ENCODE assay signal across 21 cellular contexts in genomic region chr12:66984962-66985361, GRCh38.
DNase-seq lines count a peak whose midpoint lies in the region; ATAC-seq and TF ChIP-seq lines count a peak whose summit lies in the region.
"Had no signal": no experiment of that assay in that cellular context is flagged by ENCODE, and none has a peak within 500 bp of the region (broad histone marks: within the 10 kb centered on the region; RNA-seq: fewer than 3 reads in every experiment).

No MANE protein-coding gene starts in this region.

- TF ChIP-seq POLR2A in heart left ventricle (IDR thresholded peaks at IDR 0.05), result no peak

- TF ChIP-seq CTCF in mammary epithelial cell (conservative IDR thresholded peaks at IDR 0.05 in 1 of 2, IDR thresholded peaks at IDR 0.05 in 1 of 2; ENCODE audit: extremely low read depth in 1 of 2, insufficient read depth in 1 of 2, low read depth in 1 of 2, low read length in 2 of 2) (no peak), heart left ventricle (IDR thresholded peaks at IDR 0.05) (no peak), psoas muscle (IDR thresholded peaks at IDR 0.05) (no peak)

- H3K27ac ChIP-seq in mammary epithelial cell (ENCODE audit: insufficient read depth, low read depth, low read length) (no peak overlapping the region), muscle layer of colon (ENCODE audit: low read depth, low read length) (peak overlapping the region; percentile 27), heart left ventricle (no peak overlapping the region), psoas muscle (no peak overlapping the region)
- H3K27ac ChIP-seq: 22Rv1, PC-9, upper lobe of left lung had no signal

- no peak for ATAC-seq in heart left ventricle
- ATAC-seq in psoas muscle, result no peak
- ATAC-seq: activated naive CD8-positive, alpha-beta T cell treated with anti-CD3 and anti-CD28 coated beads, Interleukin-2, amount 50 U/mL, for 24 hours had no signal

- H3K4me2 ChIP-seq in mammary epithelial cell (ENCODE audit: insufficient read depth, low read depth, low read length), result no peak overlapping the region
- H3K4me2 ChIP-seq: PC-9, smooth muscle cell had no signal

- DNase-seq in DMS 273 (lab: John Stamatoyannopoulos, UW; ENCODE audit: unreplicated experiment), result peak; percentile 26
- DNase-seq in DMS 273 treated with DMSO at 0.1 percent for 48 hours (lab: John Stamatoyannopoulos, UW), result no peak
- DNase-seq in NCI-H2196 (lab: John Stamatoyannopoulos, UW; ENCODE audit: unreplicated experiment), result peak; percentile 38
- DNase-seq in mammary epithelial cell, result peak; percentile 83
- no peak for DNase-seq in NCI-H524 (lab: John Stamatoyannopoulos, UW)
- no peak for DNase-seq in heart left ventricle
- no peak for DNase-seq in psoas muscle
- DNase-seq: activated gamma-delta T cell treated with Interleukin-2 at 50 U/mL for 16 hours; activated naive CD8-positive, alpha-beta T cell treated with anti-CD3 and anti-CD28 coated beads, Interleukin-2, amount 50 U/mL, for 24 hours; activated T-cell treated with anti-CD3 and anti-CD28 coated beads, Interleukin-2, amount 50 U/mL, for 24 hours; cortex of kidney; endodermal cell; NCI-H2227 treated with DMSO at 0.1 percent for 48 hours; nucleus accumbens; retina; stimulated activated CD4-positive, alpha-beta T cell treated with anti-CD3 and anti-CD28 coated beads, Interleukin-2, amount 100 ng/mL, for 24 hours; upper lobe of left lung had no signal

- dilution Hi-C loops in mammary epithelial cell (cut with HindIII; ENCODE audit: low sequenced_read_pairs), result no loop called here

- H3K9ac ChIP-seq in mammary epithelial cell (ENCODE audit: insufficient read depth, low read length), result no peak overlapping the region
- no peak overlapping the region for H3K9ac ChIP-seq in muscle layer of colon (ENCODE audit: low read length)

- no peaks in the 10 kb centered on the region for H3K36me3 ChIP-seq in mammary epithelial cell (ENCODE audit: insufficient read depth, low read length)
- H3K36me3 ChIP-seq in muscle layer of colon (ENCODE audit: insufficient read depth, low read length), result no peaks in the 10 kb centered on the region
- no peaks in the 10 kb centered on the region for H3K36me3 ChIP-seq in heart left ventricle
- no peaks in the 10 kb centered on the region for H3K36me3 ChIP-seq in psoas muscle (ENCODE audit: insufficient read depth in 1 of 2, low read depth in 1 of 2)
- H3K36me3 ChIP-seq: upper lobe of left lung had no signal

- in situ Hi-C loops in mammary epithelial cell (cut with MboI; ENCODE audit: low sequenced_read_pairs in 2 of 2), result no loop called here

- H3K4me1 ChIP-seq in mammary epithelial cell (ENCODE audit: insufficient read depth, low read length) (no peaks in the 10 kb centered on the region), muscle layer of colon (ENCODE audit: insufficient read depth, low read length) (peaks cover 30% of the 10 kb centered on the region), heart left ventricle (no peaks in the 10 kb centered on the region), psoas muscle (no peaks in the 10 kb centered on the region)
- H3K4me1 ChIP-seq: upper lobe of left lung had no signal

- no peak overlapping the region for H2AFZ ChIP-seq in mammary epithelial cell (ENCODE audit: low read depth, low read length)
- H2AFZ ChIP-seq: PC-9 had no signal

- intact Hi-C loops in mammary epithelial cell (cut with micrococcal nuclease) (no loop called here), heart left ventricle (cut with DNase I) (no loop called here), psoas muscle (cut with DNase I) (no loop called here)

- no TSS peak for BruUV-seq in mammary epithelial cell (replicated peaks; lab: Mats Ljungman, UMichigan)

- 57% methylated on average over 3 of the region's 3 CpGs for WGBS in mammary epithelial cell (ENCODE audit: low coverage, missing lambda C conversion rate)
- WGBS in heart left ventricle, 4 donors, result 62 to 68% (median 65%) methylated on average over 3 of the region's 3 CpGs
- WGBS in psoas muscle, 3 donors, result 38 to 42% (median 40%) methylated on average over 3 of the region's 3 CpGs

- H3K79me2 ChIP-seq in mammary epithelial cell (ENCODE audit: insufficient read depth, low read length), result peaks cover 27% of the 10 kb centered on the region

- H3K4me3 ChIP-seq in mammary epithelial cell (replicated peaks in 1 of 3; ENCODE audit: insufficient read depth in 1 of 3, low read depth in 2 of 3, low read length in 3 of 3) (no peak overlapping the region), muscle layer of colon (ENCODE audit: low read depth in 1 of 2, low read length in 2 of 2) (no peak overlapping the region), heart left ventricle (no peak overlapping the region), psoas muscle (no peak overlapping the region)
- H3K4me3 ChIP-seq: PC-9, smooth muscle cell, upper lobe of left lung had no signal

- no peaks in the 10 kb centered on the region for H4K20me1 ChIP-seq in mammary epithelial cell (ENCODE audit: insufficient read depth, low read length)

- CTCF ChIA-PET in mammary epithelial cell (lab: Charles Lee; ENCODE audit: low non-redundant PET), result interaction anchor here (0.6 kb wide), 1 partner anchor 13 kb away, joined by 3 read pairs; no protein-coding TSS in a partner anchor

- no peaks in the 10 kb centered on the region for H3K9me3 ChIP-seq in mammary epithelial cell (replicated peaks; ENCODE audit: insufficient read depth, low read length)
- no peaks in the 10 kb centered on the region for H3K9me3 ChIP-seq in muscle layer of colon (ENCODE audit: low read length)
- H3K9me3 ChIP-seq in heart left ventricle, result peaks cover 0 to 5% (median 0%) of the 10 kb centered on the region in 12 donors
- H3K9me3 ChIP-seq in psoas muscle, result no peaks in the 10 kb centered on the region
- H3K9me3 ChIP-seq: upper lobe of left lung had no signal

- H3K27me3 ChIP-seq in mammary epithelial cell (ENCODE audit: insufficient read depth, low read length), result no peaks in the 10 kb centered on the region
- H3K27me3 ChIP-seq in muscle layer of colon (ENCODE audit: control insufficient read depth in 1 of 2, insufficient read depth in 2 of 2, low read length in 2 of 2), result no peaks in the 10 kb centered on the region
- H3K27me3 ChIP-seq in heart left ventricle, result peaks cover 0 to 4% (median 0%) of the 10 kb centered on the region in 9 donors
- H3K27me3 ChIP-seq in psoas muscle (ENCODE audit: insufficient read depth in 3 of 3, low read length in 2 of 3), result no peaks in the 10 kb centered on the region
- H3K27me3 ChIP-seq: upper lobe of left lung had no signal

Comparison
In these comparisons a context has a peak if more than half of its experiments do, and no peak if none do; other contexts are left out.
1. DNase-seq: peak in DMS 273 (single experiment), NCI-H2196 (single experiment) and mammary epithelial cell (single experiment); none in DMS 273 treated with DMSO at 0.1 percent for 48 hours (single experiment), NCI-H524 (0 of 2), heart left ventricle (0 of 5) and psoas muscle (0 of 2).